18 cellular contexts compared by ENCODE assay signal in genomic region chr16:15487336-15488284, GRCh38.
"Had no signal": no experiment of that assay in that cellular context is flagged by ENCODE, and none has a peak within 500 bp of the region (broad histone marks: within the 10 kb centered on the region; RNA-seq: fewer than 3 reads in every experiment).

No MANE protein-coding gene starts in this region.

- H3K9me3 ChIP-seq: ascending aorta, sigmoid colon, thoracic aorta, upper lobe of left lung had no signal

- H3K27ac ChIP-seq: thoracic aorta, upper lobe of left lung had no signal

- H3K27ac Mint-ChIP-seq: activated naive CD4-positive, alpha-beta T cell treated with anti-CD3 and anti-CD28 coated beads, Interleukin-2, amount 10 ng/mL, durations not matched to agents 7 days and 5 days; activated T-cell treated with anti-CD3 and anti-CD28 coated beads, Interleukin-2, amount 50 U/mL, for 24 hours; nephron; stimulated activated effector memory CD8-positive, alpha-beta T cell treated with anti-CD3 and anti-CD28 coated beads, Interleukin-12 subunit alpha, Interleukin-12 subunit beta, amount 100 ng/mL, for 72 hours; T-helper 1 cell treated with Interleukin-12 subunit alpha and Interleukin-12 subunit beta and Interleukin-4 antibody, amounts not matched to agents 30 μg/mL and 1 μg/mL, for 36 hours had no signal

- H3K36me3 ChIP-seq: ascending aorta, sigmoid colon, thoracic aorta, upper lobe of left lung had no signal

- ATAC-seq: activated CD4-positive, CD25-positive, alpha-beta regulatory T cell treated with anti-CD3 and anti-CD28 coated beads, Interleukin-2, amount 50 U/mL, for 24 hours; stimulated activated effector memory CD8-positive, alpha-beta T cell treated with anti-CD3 and anti-CD28 coated beads, Interleukin-12 subunit alpha, Interleukin-12 subunit beta, amount 100 ng/mL, for 72 hours had no signal

- H3K4me3 Mint-ChIP-seq: activated naive CD4-positive, alpha-beta T cell treated with anti-CD3 and anti-CD28 coated beads, Interleukin-2, amount 10 ng/mL, durations not matched to agents 7 days and 5 days; activated T-cell treated with anti-CD3 and anti-CD28 coated beads, Interleukin-2, amount 50 U/mL, for 24 hours; nephron; stimulated activated effector memory CD8-positive, alpha-beta T cell treated with anti-CD3 and anti-CD28 coated beads, Interleukin-12 subunit alpha, Interleukin-12 subunit beta, amount 100 ng/mL, for 72 hours; T-helper 1 cell treated with Interleukin-12 subunit alpha and Interleukin-12 subunit beta and Interleukin-4 antibody, amounts not matched to agents 30 μg/mL and 1 μg/mL, for 36 hours had no signal

- H3K9me3 Mint-ChIP-seq: activated naive CD4-positive, alpha-beta T cell treated with anti-CD3 and anti-CD28 coated beads, Interleukin-2, amount 10 ng/mL, durations not matched to agents 7 days and 5 days; activated T-cell treated with anti-CD3 and anti-CD28 coated beads, Interleukin-2, amount 50 U/mL, for 24 hours; nephron; stimulated activated effector memory CD8-positive, alpha-beta T cell treated with anti-CD3 and anti-CD28 coated beads, Interleukin-12 subunit alpha, Interleukin-12 subunit beta, amount 100 ng/mL, for 72 hours; T-helper 1 cell treated with Interleukin-12 subunit alpha and Interleukin-12 subunit beta and Interleukin-4 antibody, amounts not matched to agents 30 μg/mL and 1 μg/mL, for 36 hours had no signal

- H3K27me3 Mint-ChIP-seq: activated T-cell treated with anti-CD3 and anti-CD28 coated beads, Interleukin-2, amount 50 U/mL, for 24 hours had no signal

- H3K36me3 Mint-ChIP-seq: activated naive CD4-positive, alpha-beta T cell treated with anti-CD3 and anti-CD28 coated beads, Interleukin-2, amount 10 ng/mL, durations not matched to agents 7 days and 5 days; stimulated activated effector memory CD8-positive, alpha-beta T cell treated with anti-CD3 and anti-CD28 coated beads, Interleukin-12 subunit alpha, Interleukin-12 subunit beta, amount 100 ng/mL, for 72 hours had no signal

- H3K27me3 ChIP-seq: ascending aorta, sigmoid colon, upper lobe of left lung had no signal

- DNase-seq: activated naive CD4-positive, alpha-beta T cell treated with anti-CD3 and anti-CD28 coated beads, Interleukin-2, amount 10 ng/mL, durations not matched to agents 7 days and 5 days; activated T-cell treated with anti-CD3 and anti-CD28 coated beads, Interleukin-2, amount 50 U/mL, for 24 hours; cerebellar nuclear complex; effector memory CD4-positive, alpha-beta T cell; foreskin melanocyte; glutamatergic neuron; hippocampal formation; midbrain; sigmoid colon; stimulated activated CD4-positive, alpha-beta T cell treated with anti-CD3 and anti-CD28 coated beads, Interleukin-4, amount 100 ng/mL, for 24 hours; upper lobe of left lung had no signal

- H3K4me1 Mint-ChIP-seq: activated naive CD4-positive, alpha-beta T cell treated with anti-CD3 and anti-CD28 coated beads, Interleukin-2, amount 10 ng/mL, durations not matched to agents 7 days and 5 days had no signal

- H3K4me3 ChIP-seq: ascending aorta, lung, sigmoid colon, thoracic aorta, upper lobe of left lung had no signal

- H3K4me1 ChIP-seq: upper lobe of left lung had no signal
